Comparison of ENCODE assay signal across 10 cellular contexts in the genomic region with DNA sequence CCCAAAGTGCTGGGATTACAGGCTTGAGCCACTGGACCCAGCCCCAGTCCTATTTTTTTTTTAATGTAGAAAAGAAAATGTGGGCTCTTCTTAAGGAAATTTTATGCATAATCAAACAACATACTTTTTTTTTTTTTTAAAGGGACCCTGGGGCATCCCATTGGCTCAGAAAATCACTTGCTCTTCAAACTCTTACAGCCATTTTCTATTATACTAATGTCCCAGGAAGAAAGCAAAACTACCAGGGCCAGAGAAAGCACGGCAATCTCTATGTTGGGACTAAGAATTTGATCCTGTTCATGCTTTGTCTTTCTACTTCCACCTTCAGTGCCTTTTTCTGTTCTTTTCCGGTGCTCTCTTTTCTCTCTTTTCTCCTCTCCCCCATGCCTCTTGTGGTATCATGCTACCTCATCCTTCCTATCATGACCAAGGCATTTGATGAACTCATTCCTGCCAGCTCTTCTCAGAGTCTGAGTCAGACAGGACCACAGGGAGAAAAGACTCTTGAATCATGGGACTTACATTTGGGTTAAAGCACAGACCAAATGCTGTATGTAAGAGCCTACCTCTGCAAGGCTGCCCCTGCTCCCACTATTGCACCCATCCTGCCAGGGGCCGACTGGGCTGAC.
A peak's percentile ranks its signal among the peaks of the same experiment; 100 is the strongest.
DNase-seq lines count a peak whose midpoint lies in the region; ATAC-seq lines count a peak whose summit lies in the region.
"Had no signal": no experiment of that assay in that cellular context is flagged by ENCODE, and none has a peak within 500 bp of the region (broad histone marks: within the 10 kb centered on the region; RNA-seq: fewer than 3 reads in every experiment).

No MANE protein-coding gene starts in this region.

- peaks cover 25% of the 10 kb centered on the region for H3K9me3 Mint-ChIP-seq in activated naive CD8-positive, alpha-beta T cell treated with anti-CD3 and anti-CD28 coated beads, Interleukin-2, amount 50 U/mL, for 24 hours
- H3K9me3 Mint-ChIP-seq in activated CD8-positive, alpha-beta memory T cell treated with anti-CD3 and anti-CD28 coated beads, Interleukin-2, amount 10 ng/mL, durations not matched to agents 7 days and 5 days (ENCODE audit: low read depth) = peaks cover 2% of the 10 kb centered on the region

- peak overlapping the region; percentile 76 for H3K27ac Mint-ChIP-seq in activated naive CD8-positive, alpha-beta T cell treated with anti-CD3 and anti-CD28 coated beads, Interleukin-2, amount 50 U/mL, for 24 hours
- H3K27ac Mint-ChIP-seq in activated CD8-positive, alpha-beta memory T cell treated with anti-CD3 and anti-CD28 coated beads, Interleukin-2, amount 10 ng/mL, durations not matched to agents 7 days and 5 days = no peak overlapping the region

- ATAC-seq in activated naive CD8-positive, alpha-beta T cell treated with anti-CD3 and anti-CD28 coated beads, Interleukin-2, amount 50 U/mL, for 24 hours = peak; percentile 97
- no peak for ATAC-seq in activated CD8-positive, alpha-beta memory T cell treated with anti-CD3 and anti-CD28 coated beads, Interleukin-2, amount 10 ng/mL, durations not matched to agents 7 days and 5 days
- ATAC-seq in GM21423 (IDR thresholded peaks at IDR 0.05; ENCODE audit: unreplicated experiment) = no peak
- ATAC-seq: body of pancreas had no signal

- CTCF ChIA-PET in activated CD8-positive, alpha-beta memory T cell treated with anti-CD3 and anti-CD28 coated beads, Interleukin-2, amount 10 ng/mL, durations not matched to agents 7 days and 5 days (lab: Charles Lee) = no interaction called here

- peaks cover 3% of the 10 kb centered on the region for H3K36me3 Mint-ChIP-seq in activated naive CD8-positive, alpha-beta T cell treated with anti-CD3 and anti-CD28 coated beads, Interleukin-2, amount 50 U/mL, for 24 hours (ENCODE audit: low read depth)
- peaks cover 2% of the 10 kb centered on the region for H3K36me3 Mint-ChIP-seq in activated CD8-positive, alpha-beta memory T cell treated with anti-CD3 and anti-CD28 coated beads, Interleukin-2, amount 10 ng/mL, durations not matched to agents 7 days and 5 days

- peak; percentile 86 for DNase-seq in AG08396 (ENCODE audit: low spot score)
- DNase-seq in HPDE6-E6E7 (ENCODE audit: extremely low spot score) = peak; percentile 28
- no peak for DNase-seq in activated naive CD8-positive, alpha-beta T cell treated with anti-CD3 and anti-CD28 coated beads, Interleukin-2, amount 50 U/mL, for 24 hours
- DNase-seq in kidney glomerular epithelial cell (lab: John Stamatoyannopoulos, UW) = peak; percentile 74
- no peak for DNase-seq in SHP77 (lab: John Stamatoyannopoulos, UW)
- DNase-seq in stimulated activated naive CD4-positive, alpha-beta T cell treated with Interleukin-2 at 50 U/mL for 16 hours (lab: John Stamatoyannopoulos, UW) = no peak
- no peak for DNase-seq in activated CD8-positive, alpha-beta memory T cell treated with anti-CD3 and anti-CD28 coated beads, Interleukin-2, amount 10 ng/mL, durations not matched to agents 7 days and 5 days
- DNase-seq: body of pancreas, right cardiac atrium had no signal

- no peak overlapping the region for H3K4me3 Mint-ChIP-seq in activated naive CD8-positive, alpha-beta T cell treated with anti-CD3 and anti-CD28 coated beads, Interleukin-2, amount 50 U/mL, for 24 hours
- no peak overlapping the region for H3K4me3 Mint-ChIP-seq in activated CD8-positive, alpha-beta memory T cell treated with anti-CD3 and anti-CD28 coated beads, Interleukin-2, amount 10 ng/mL, durations not matched to agents 7 days and 5 days

- H3K4me1 Mint-ChIP-seq in activated naive CD8-positive, alpha-beta T cell treated with anti-CD3 and anti-CD28 coated beads, Interleukin-2, amount 50 U/mL, for 24 hours = peaks cover 5% of the 10 kb centered on the region
- H3K4me1 Mint-ChIP-seq in activated CD8-positive, alpha-beta memory T cell treated with anti-CD3 and anti-CD28 coated beads, Interleukin-2, amount 10 ng/mL, durations not matched to agents 7 days and 5 days = peaks cover 3% of the 10 kb centered on the region

- peaks cover 7% of the 10 kb centered on the region for H3K27me3 Mint-ChIP-seq in activated naive CD8-positive, alpha-beta T cell treated with anti-CD3 and anti-CD28 coated beads, Interleukin-2, amount 50 U/mL, for 24 hours
- peaks cover 6% of the 10 kb centered on the region for H3K27me3 Mint-ChIP-seq in activated CD8-positive, alpha-beta memory T cell treated with anti-CD3 and anti-CD28 coated beads, Interleukin-2, amount 10 ng/mL, durations not matched to agents 7 days and 5 days

Comparison
In these comparisons a context has a peak if more than half of its experiments do, and no peak if none do; other contexts are left out.
1. DNase-seq: peak in AG08396 (single experiment), HPDE6-E6E7 (single experiment) and kidney glomerular epithelial cell (single experiment); none in activated naive CD8-positive, alpha-beta T cell treated with anti-CD3 and anti-CD28 coated beads, Interleukin-2, amount 50 U/mL, for 24 hours (single experiment), SHP77 (0 of 2), stimulated activated naive CD4-positive, alpha-beta T cell treated with Interleukin-2 at 50 U/mL for 16 hours (single experiment) and activated CD8-positive, alpha-beta memory T cell treated with anti-CD3 and anti-CD28 coated beads, Interleukin-2, amount 10 ng/mL, durations not matched to agents 7 days and 5 days (single experiment).